In genomic region chr4:189046642-189047041, GRCh38 we compare ENCODE assay signal across 1 cellular context.
TF ChIP-seq lines count a peak whose summit lies in the region.

No MANE protein-coding gene starts in this region.

TF ChIP-seq in SK-N-SH treated with all-trans-retinoic acid at 6 μM for 48 hours, 23 proteins besides CTCF, POLR2A, EP300 and RAD21 (continued from another document):
- TF ChIP-seq RARB (CRISPR knock-in tag; IDR thresholded peaks at IDR 0.05) (no peak), ZFP30 (CRISPR knock-in tag; IDR thresholded peaks at IDR 0.05) (no peak), ZNF70 (CRISPR knock-in tag; IDR thresholded peaks at IDR 0.05) (no peak)
